In genomic region chr3:106810461-106810733, GRCh38 we compare ENCODE assay signal across 19 cellular contexts.
A peak's percentile ranks its signal among the peaks of the same experiment; 100 is the strongest.
DNase-seq lines count a peak whose midpoint lies in the region; ATAC-seq, FAIRE-seq and TF ChIP-seq lines count a peak whose summit lies in the region.
"Had no signal": no experiment of that assay in that cellular context is flagged by ENCODE, and none has a peak within 500 bp of the region (broad histone marks: within the 10 kb centered on the region; RNA-seq: fewer than 3 reads in every experiment).

No MANE protein-coding gene starts in this region.

- no peaks in the 10 kb centered on the region for H3K9me2 ChIP-seq in PC-9 (ENCODE audit: insufficient read depth)

- no TSS peak for BruUV-seq in PC-9 (replicated peaks; lab: Mats Ljungman, UMichigan)
- BruUV-seq in endothelial cell of umbilical vein (replicated peaks; lab: Mats Ljungman, UMichigan) = no TSS peak

- H3K9me1 ChIP-seq in endothelial cell of umbilical vein (replicated peaks; ENCODE audit: control insufficient read depth, extremely low read depth, insufficient read depth, low read length) = no peaks in the 10 kb centered on the region

- no peak for DNase-seq in PC-9
- peak; percentile 19 for DNase-seq in endothelial cell of umbilical vein (ENCODE audit: low read depth, low spot score)
- peak; percentile 66 for DNase-seq in osteoblast (ENCODE audit: insufficient read length, low spot score, missing footprints)
- no peak for DNase-seq in NOMO-1 (lab: John Stamatoyannopoulos, UW; ENCODE audit: unreplicated experiment in 2 of 2)
- DNase-seq in activated CD4-positive, alpha-beta T cell treated with anti-CD3 and anti-CD28 coated beads, Interleukin-2, amount 50 U/mL, for 48 hours = no peak
- DNase-seq: CD4-positive, alpha-beta memory T cell; NCI-H510A; NCI-H774; OCI-M1; SHP77 treated with DMSO at 0.1 percent for 48 hours had no signal

- H3F3A ChIP-seq in PC-9 (ENCODE audit: insufficient read depth, low read depth) = no peaks in the 10 kb centered on the region

- peaks cover 25% of the 10 kb centered on the region for H3K4me1 ChIP-seq in ACC112 (ENCODE audit: control insufficient read depth, insufficient read depth, low read length, unreplicated experiment)
- H3K4me1 ChIP-seq in PC-9 (replicated peaks; ENCODE audit: insufficient read depth) = no peaks in the 10 kb centered on the region
- H3K4me1 ChIP-seq in endothelial cell of umbilical vein (ENCODE audit: control insufficient read depth, extremely low read depth, insufficient read depth, low read length) = peaks cover 12% of the 10 kb centered on the region
- peaks cover 36% of the 10 kb centered on the region for H3K4me1 ChIP-seq in osteoblast (ENCODE audit: insufficient read depth, low read length)
- H3K4me1 ChIP-seq: A549, BLaER1 had no signal

- H3K79me2 ChIP-seq in ACC112 (ENCODE audit: control insufficient read depth, insufficient read depth, low read length, unreplicated experiment) (no peaks in the 10 kb centered on the region), PC-9 (ENCODE audit: low read depth) (no peaks in the 10 kb centered on the region), endothelial cell of umbilical vein (ENCODE audit: control insufficient read depth, insufficient read depth, low read length) (no peaks in the 10 kb centered on the region), osteoblast (ENCODE audit: insufficient read depth, low read length) (peaks cover 18% of the 10 kb centered on the region)

- CTCF ChIA-PET in PC-9 (lab: Charles Lee) = no interaction called here
- CTCF ChIA-PET in endothelial cell of umbilical vein (lab: Charles Lee) = no interaction called here

- dilution Hi-C loops in endothelial cell of umbilical vein (cut with MboI; ENCODE audit: extremely low pct_ligation_motif_present, low sequenced_read_pairs) = no loop called here

- no peaks in the 10 kb centered on the region for H3K9me3 ChIP-seq in PC-9 (ENCODE audit: insufficient read depth, low read depth)
- H3K9me3 ChIP-seq in endothelial cell of umbilical vein (replicated peaks; ENCODE audit: control insufficient read depth, insufficient read depth, low read length) = no peaks in the 10 kb centered on the region
- H3K9me3 ChIP-seq in osteoblast (ENCODE audit: low read depth, low read length) = no peaks in the 10 kb centered on the region
- H3K9me3 ChIP-seq: A549, BLaER1 had no signal

- POLR2A ChIA-PET in PC-9 (lab: Charles Lee; ENCODE audit: unreplicated experiment) (no interaction called here), endothelial cell of umbilical vein (lab: Charles Lee) (no interaction called here)

- ATAC-seq in HG03521 (IDR thresholded peaks at IDR 0.05; ENCODE audit: unreplicated experiment) = no peak
- ATAC-seq: A549, GM23338, HCT116, K562 had no signal

- intact Hi-C loops in PC-9 (cut with micrococcal nuclease; ENCODE audit: unreplicated experiment) (no loop called here), endothelial cell of umbilical vein (cut with micrococcal nuclease) (loop anchor here (2.0 kb wide), 1 partner anchor 82 kb away; no protein-coding TSS in a partner anchor)

- H2AFZ ChIP-seq in ACC112 (ENCODE audit: low read length, unreplicated experiment) (peak overlapping the region; percentile 76), PC-9 (peak overlapping the region; percentile 26; the same call in 1 of the 2 replicates), endothelial cell of umbilical vein (ENCODE audit: low read depth, low read length) (no peak overlapping the region), osteoblast (ENCODE audit: low read length) (no peak overlapping the region)
- H2AFZ ChIP-seq: GM23338 had no signal

- no peaks in the 10 kb centered on the region for H4K20me1 ChIP-seq in PC-9 (ENCODE audit: insufficient read depth)
- no peaks in the 10 kb centered on the region for H4K20me1 ChIP-seq in endothelial cell of umbilical vein (replicated peaks; ENCODE audit: control insufficient read depth, extremely low read depth, insufficient read depth, low read length)
- H4K20me1 ChIP-seq in osteoblast (ENCODE audit: insufficient read depth, low read length) = no peaks in the 10 kb centered on the region
- H4K20me1 ChIP-seq: BLaER1 had no signal

- H3K4me3 ChIP-seq in ACC112 (ENCODE audit: low read depth, low read length) = no peak overlapping the region
- no peak overlapping the region for H3K4me3 ChIP-seq in PC-9
- no peak overlapping the region for H3K4me3 ChIP-seq in endothelial cell of umbilical vein (replicated peaks in 1 of 3; ENCODE audit: insufficient read depth in 1 of 3, low read depth in 1 of 3, low read length in 3 of 3)
- H3K4me3 ChIP-seq in osteoblast (ENCODE audit: insufficient read depth, low read length) = no peak overlapping the region
- H3K4me3 ChIP-seq: A549, BLaER1, GM23338, K562 had no signal

- H3K9ac ChIP-seq in endothelial cell of umbilical vein (replicated peaks; ENCODE audit: extremely low read depth, insufficient read depth, low read length) = no peak overlapping the region
- H3K9ac ChIP-seq: BLaER1 had no signal

- no peaks in the 10 kb centered on the region for H3K27me3 ChIP-seq in ACC112 (ENCODE audit: insufficient read depth, low read length)
- no peaks in the 10 kb centered on the region for H3K27me3 ChIP-seq in PC-9 (ENCODE audit: insufficient read depth, low read depth)
- no peaks in the 10 kb centered on the region for H3K27me3 ChIP-seq in endothelial cell of umbilical vein (ENCODE audit: control insufficient read depth in 2 of 2, insufficient read depth in 2 of 2, low read length in 2 of 2)
- no peaks in the 10 kb centered on the region for H3K27me3 ChIP-seq in osteoblast (ENCODE audit: insufficient read depth, low read length)
- H3K27me3 ChIP-seq: BLaER1 had no signal

- no peak for TF ChIP-seq CTCF in PC-9 (conservative IDR thresholded peaks at IDR 0.05)
- no peak for TF ChIP-seq CTCF in endothelial cell of umbilical vein (IDR thresholded peaks at IDR 0.05; ENCODE audit: extremely low read depth in 1 of 2, insufficient read depth in 1 of 2, low read depth in 1 of 2, low read length in 2 of 2)
- TF ChIP-seq CTCF in osteoblast (IDR thresholded peaks at IDR 0.05; ENCODE audit: extremely low read depth, low read depth, low read length) = no peak

- H3K4me2 ChIP-seq in PC-9 = no peak overlapping the region
- no peak overlapping the region for H3K4me2 ChIP-seq in endothelial cell of umbilical vein (ENCODE audit: insufficient read depth, low read length)
- H3K4me2 ChIP-seq in osteoblast (ENCODE audit: insufficient read depth, low read length) = peak overlapping the region; percentile 14
- H3K4me2 ChIP-seq: A549, BLaER1, GM23338 had no signal

- no peaks in the 10 kb centered on the region for H3K36me3 ChIP-seq in ACC112 (ENCODE audit: insufficient read depth, low read length)
- H3K36me3 ChIP-seq in PC-9 (ENCODE audit: low read depth) = no peaks in the 10 kb centered on the region
- H3K36me3 ChIP-seq in endothelial cell of umbilical vein (ENCODE audit: control insufficient read depth in 2 of 2, extremely low read depth in 1 of 2, insufficient read depth in 2 of 2, low read length in 2 of 2) = no peaks in the 10 kb centered on the region
- H3K36me3 ChIP-seq in osteoblast (ENCODE audit: insufficient read depth, low read length) = peaks cover 31% of the 10 kb centered on the region
- H3K36me3 ChIP-seq: BLaER1 had no signal

- TF ChIP-seq POLR2A in endothelial cell of umbilical vein (IDR thresholded peaks at IDR 0.05; ENCODE audit: low read depth, low read length) = no peak

- no peak for FAIRE-seq in endothelial cell of umbilical vein (lab: Jason Lieb, UNC)
- FAIRE-seq: A549, GM12892, GM18507, K562 had no signal

- H3K27ac ChIP-seq in ACC112 (ENCODE audit: low read depth, low read length) = peak overlapping the region; percentile 43
- no peak overlapping the region for H3K27ac ChIP-seq in PC-9
- no peak overlapping the region for H3K27ac ChIP-seq in endothelial cell of umbilical vein (ENCODE audit: insufficient read depth, low read depth, low read length)
- peak overlapping the region; percentile 50 for H3K27ac ChIP-seq in osteoblast (ENCODE audit: low read depth, low read length)
- H3K27ac ChIP-seq: A549, BLaER1 had no signal

TF ChIP-seq in endothelial cell of umbilical vein, 7 proteins besides CTCF, POLR2A, EP300 and RAD21:
- TF ChIP-seq POLR2AphosphoS5 (IDR thresholded peaks at IDR 0.05; ENCODE audit: insufficient read depth, low read depth, low read length) (no peak), GATA2 (IDR thresholded peaks at IDR 0.05; ENCODE audit: insufficient read depth, insufficient read length, low read depth, low read length) (peak; percentile 33)
TF ChIP-seq in endothelial cell of umbilical vein: peak in this region for 1.

Comparison
In these comparisons a context has a peak if more than half of its experiments do, and no peak if none do; other contexts are left out.
1. H2AFZ ChIP-seq: peak in ACC112 (single experiment) and PC-9 (single experiment); none in endothelial cell of umbilical vein (single experiment) and osteoblast (single experiment).
2. H3K27ac ChIP-seq: peak in ACC112 (single experiment) and osteoblast (single experiment); none in PC-9 (single experiment) and endothelial cell of umbilical vein (single experiment).
3. DNase-seq: peak in endothelial cell of umbilical vein (single experiment) and osteoblast (single experiment); none in PC-9 (0 of 2), NOMO-1 (0 of 2) and activated CD4-positive, alpha-beta T cell treated with anti-CD3 and anti-CD28 coated beads, Interleukin-2, amount 50 U/mL, for 48 hours (0 of 2).